ENCODE assay signal across 8 cellular contexts in genomic region chr6:27143020-27143388, GRCh38.
DNase-seq lines count a peak whose midpoint lies in the region; ATAC-seq and TF ChIP-seq lines count a peak whose summit lies in the region.
"Not testable (repeated sequence)": the region's sequence is repeated elsewhere in the genome, so short reads cannot be mapped to it uniquely, and the experiment has no call there.

No MANE protein-coding gene starts in this region.

- H3K27me3 ChIP-seq in BLaER1 treated with 17β-estradiol and CSF1 and Interleukin-3, amounts not matched to agents 10 nM and 100 nM; Karpas-422 (ENCODE audit: low read length); spleen (replicated peaks in 1 of 7): not testable (repeated sequence)

- H3K79me2 ChIP-seq in Karpas-422 (ENCODE audit: low read length) = peaks cover 19% of the 10 kb centered on the region

- POLR2A ChIA-PET in T-cell (lab: Charles Lee) = interaction anchor here (0.7 to 5.0 kb wide), 5 partner anchors 10 to 724 kb away, joined by 4 to 201 read pairs (median 14); a partner anchor contains a TSS
- POLR2A ChIA-PET in activated CD8-positive, alpha-beta T cell treated with anti-CD3 and anti-CD28 coated beads, Interleukin-2, amount 10 ng/mL, durations not matched to agents 7 days and 5 days (lab: Charles Lee) = interaction anchor here (0.7 to 16.1 kb wide), 10 partner anchors 13 to 1112 kb away, joined by 3 to 1009 read pairs (median 52); a partner anchor contains a TSS
- POLR2A ChIA-PET in activated naive CD8-positive, alpha-beta T cell treated with anti-CD3 and anti-CD28 coated beads, Interleukin-2, amount 10 ng/mL, durations not matched to agents 7 days and 5 days (lab: Charles Lee) = interaction anchor here (1.0 to 16.1 kb wide), 9 partner anchors 12 to 1118 kb away, joined by 3 to 888 read pairs (median 93); a partner anchor contains a TSS

- CTCF ChIA-PET in T-cell (lab: Charles Lee) = interaction anchor here (0.7 to 1.4 kb wide), 3 partner anchors 11 to 16 kb away, joined by 3 to 4 read pairs (median 3); a partner anchor contains a TSS
- CTCF ChIA-PET in activated CD8-positive, alpha-beta T cell treated with anti-CD3 and anti-CD28 coated beads, Interleukin-2, amount 10 ng/mL, durations not matched to agents 7 days and 5 days (lab: Charles Lee) = interaction anchor here (1.0 to 5.4 kb wide), 3 partner anchors 10 to 19 kb away, joined by 3 to 31 read pairs (median 15); a partner anchor contains a TSS

- H3K36me3 Mint-ChIP-seq in T-cell; activated naive CD8-positive, alpha-beta T cell treated with anti-CD3 and anti-CD28 coated beads, Interleukin-2, amount 10 ng/mL, durations not matched to agents 7 days and 5 days; mesothelial cell of epicardium: not testable (repeated sequence)
- peaks cover 36% of the 10 kb centered on the region for H3K36me3 Mint-ChIP-seq in activated CD8-positive, alpha-beta T cell treated with anti-CD3 and anti-CD28 coated beads, Interleukin-2, amount 10 ng/mL, durations not matched to agents 7 days and 5 days (ENCODE audit: low read depth)

- H3K4me2 ChIP-seq in BLaER1 treated with 17β-estradiol and CSF1 and Interleukin-3, amounts not matched to agents 10 nM and 100 nM = peak overlapping the region; percentile 82 to 100 (median 94)
- H3K4me2 ChIP-seq in Karpas-422 (ENCODE audit: low read depth, low read length, poor library complexity, severe bottlenecking) = peak overlapping the region; percentile 80

- peaks cover 49 to 57% (median 52%) of the 10 kb centered on the region in 3 donors for H3K4me1 Mint-ChIP-seq in T-cell
- H3K4me1 Mint-ChIP-seq in activated CD8-positive, alpha-beta T cell treated with anti-CD3 and anti-CD28 coated beads, Interleukin-2, amount 10 ng/mL, durations not matched to agents 7 days and 5 days (ENCODE audit: low read depth) = peaks cover 44% of the 10 kb centered on the region
- peaks cover 32% of the 10 kb centered on the region for H3K4me1 Mint-ChIP-seq in activated naive CD8-positive, alpha-beta T cell treated with anti-CD3 and anti-CD28 coated beads, Interleukin-2, amount 10 ng/mL, durations not matched to agents 7 days and 5 days
- H3K4me1 Mint-ChIP-seq in mesothelial cell of epicardium = peaks cover 44% of the 10 kb centered on the region

- not testable (repeated sequence) for H3K27me3 Mint-ChIP-seq in T-cell; activated CD8-positive, alpha-beta T cell treated with anti-CD3 and anti-CD28 coated beads, Interleukin-2, amount 10 ng/mL, durations not matched to agents 7 days and 5 days (ENCODE audit: low read depth); activated naive CD8-positive, alpha-beta T cell treated with anti-CD3 and anti-CD28 coated beads, Interleukin-2, amount 10 ng/mL, durations not matched to agents 7 days and 5 days; mesothelial cell of epicardium (ENCODE audit: low read depth)

- DNase-seq in GM12865 (ENCODE audit: low read depth); Karpas-422; T-cell; activated CD8-positive, alpha-beta T cell treated with anti-CD3 and anti-CD28 coated beads, Interleukin-2, amount 10 ng/mL, durations not matched to agents 7 days and 5 days; activated naive CD8-positive, alpha-beta T cell treated with anti-CD3 and anti-CD28 coated beads, Interleukin-2, amount 10 ng/mL, durations not matched to agents 7 days and 5 days; mesothelial cell of epicardium (ENCODE audit: low spot score in 2 of 2, unreplicated experiment in 2 of 2); spleen: not testable (repeated sequence)

- peaks cover 0 to 63% (median 17%) of the 10 kb centered on the region in 11 experiments; a peak in 11 of 22 replicates for H4K20me1 ChIP-seq in BLaER1 treated with 17β-estradiol and CSF1 and Interleukin-3, amounts not matched to agents 10 nM and 100 nM
- H4K20me1 ChIP-seq in Karpas-422 (ENCODE audit: insufficient read depth, low read depth, low read length) = not testable (repeated sequence)

- H3K27ac Mint-ChIP-seq in T-cell = peak overlapping the region; percentile 47 to 62
- H3K27ac Mint-ChIP-seq in activated CD8-positive, alpha-beta T cell treated with anti-CD3 and anti-CD28 coated beads, Interleukin-2, amount 10 ng/mL, durations not matched to agents 7 days and 5 days = peak overlapping the region; percentile 70
- peak overlapping the region; percentile 71 for H3K27ac Mint-ChIP-seq in activated naive CD8-positive, alpha-beta T cell treated with anti-CD3 and anti-CD28 coated beads, Interleukin-2, amount 10 ng/mL, durations not matched to agents 7 days and 5 days
- peak overlapping the region; percentile 57 for H3K27ac Mint-ChIP-seq in mesothelial cell of epicardium

- H3K4me1 ChIP-seq in BLaER1 treated with 17β-estradiol and CSF1 and Interleukin-3, amounts not matched to agents 10 nM and 100 nM = peaks cover 42 to 60% (median 52%) of the 10 kb centered on the region in 10 experiments
- H3K4me1 ChIP-seq in Karpas-422 (ENCODE audit: low read length) = peaks cover 70% of the 10 kb centered on the region
- H3K4me1 ChIP-seq in spleen = peaks cover 34 to 83% (median 66%) of the 10 kb centered on the region in 6 donors

- H3K4me3 Mint-ChIP-seq in T-cell, mesothelial cell of epicardium: not testable (repeated sequence)
- H3K4me3 Mint-ChIP-seq in activated CD8-positive, alpha-beta T cell treated with anti-CD3 and anti-CD28 coated beads, Interleukin-2, amount 10 ng/mL, durations not matched to agents 7 days and 5 days = peak overlapping the region; percentile 53
- H3K4me3 Mint-ChIP-seq in activated naive CD8-positive, alpha-beta T cell treated with anti-CD3 and anti-CD28 coated beads, Interleukin-2, amount 10 ng/mL, durations not matched to agents 7 days and 5 days = peak overlapping the region; percentile 36

- peak overlapping the region; percentile 12 to 83 (median 38); a peak in 14 of 20 replicates for H3K4me3 ChIP-seq in BLaER1 treated with 17β-estradiol and CSF1 and Interleukin-3, amounts not matched to agents 10 nM and 100 nM
- H3K4me3 ChIP-seq in GM12865 (ENCODE audit: low read depth, low read length) = peak overlapping the region; percentile 87
- H3K4me3 ChIP-seq in Karpas-422 (ENCODE audit: low read length) = not testable (repeated sequence)
- H3K4me3 ChIP-seq in spleen = peak overlapping the region in 1 of 8 donors; percentile 17

- H2AFZ ChIP-seq in Karpas-422 (ENCODE audit: low read length) = not testable (repeated sequence)

- H3K36me3 ChIP-seq in BLaER1 treated with 17β-estradiol and CSF1 and Interleukin-3, amounts not matched to agents 10 nM and 100 nM = peaks cover 0 to 24% (median 13%) of the 10 kb centered on the region in 11 experiments; a peak in 20 of 22 replicates
- not testable (repeated sequence) for H3K36me3 ChIP-seq in Karpas-422 (ENCODE audit: insufficient read depth, low read length)
- H3K36me3 ChIP-seq in spleen = peaks cover 0 to 18% (median 4%) of the 10 kb centered on the region in 6 donors

- not testable (repeated sequence) for TF ChIP-seq POLR2A in spleen (IDR thresholded peaks at IDR 0.05)

- not testable (repeated sequence) for H3K9me2 ChIP-seq in Karpas-422 (replicated peaks; ENCODE audit: insufficient read depth, low read length)

- H3K9me3 Mint-ChIP-seq in T-cell; activated CD8-positive, alpha-beta T cell treated with anti-CD3 and anti-CD28 coated beads, Interleukin-2, amount 10 ng/mL, durations not matched to agents 7 days and 5 days (ENCODE audit: insufficient read depth); activated naive CD8-positive, alpha-beta T cell treated with anti-CD3 and anti-CD28 coated beads, Interleukin-2, amount 10 ng/mL, durations not matched to agents 7 days and 5 days; mesothelial cell of epicardium: not testable (repeated sequence)

- H3K27ac ChIP-seq in BLaER1 treated with 17β-estradiol and CSF1 and Interleukin-3, amounts not matched to agents 10 nM and 100 nM = peak overlapping the region in 9 of 11 experiments; percentile 17 to 98 (median 94); a peak in 17 of 22 replicates
- peak overlapping the region; percentile 31; the same call in 1 of the 2 replicates for H3K27ac ChIP-seq in Karpas-422 (ENCODE audit: low read length)
- H3K27ac ChIP-seq in spleen = peak overlapping the region in 5 of 8 donors; percentile 3 to 97 (median 37)

- intact Hi-C loops in spleen (cut with DNase I; ENCODE audit: low total_unique reads) = not testable (repeated sequence)

- not testable (repeated sequence) for TF ChIP-seq CTCF in GM12865 (IDR thresholded peaks at IDR 0.05; ENCODE audit: insufficient read depth, low read depth, low read length, missing control alignments); mesothelial cell of epicardium (IDR thresholded peaks at IDR 0.05; ENCODE audit: unreplicated experiment); spleen (IDR thresholded peaks at IDR 0.05 in 8 of 11, conservative IDR thresholded peaks at IDR 0.05 in 3 of 11)

- not testable (repeated sequence) for H3K9me3 ChIP-seq in BLaER1 treated with 17β-estradiol and CSF1 and Interleukin-3, amounts not matched to agents 10 nM and 100 nM (replicated peaks in 1 of 11); Karpas-422 (ENCODE audit: low read length); spleen

- H3K9ac ChIP-seq in BLaER1 treated with 17β-estradiol and CSF1 and Interleukin-3, amounts not matched to agents 10 nM and 100 nM = peak overlapping the region; percentile 26 to 96 (median 90); a peak in 20 of 22 replicates
- H3K9ac ChIP-seq in Karpas-422 (ENCODE audit: low read length) = not testable (repeated sequence)

- ATAC-seq in T-cell (replicated peaks in 1 of 4); activated CD8-positive, alpha-beta T cell treated with anti-CD3 and anti-CD28 coated beads, Interleukin-2, amount 10 ng/mL, durations not matched to agents 7 days and 5 days; activated naive CD8-positive, alpha-beta T cell treated with anti-CD3 and anti-CD28 coated beads, Interleukin-2, amount 10 ng/mL, durations not matched to agents 7 days and 5 days (ENCODE audit: low read depth): not testable (repeated sequence)

- WGBS in spleen, 5 donors = 90 to 99% (median 95%) methylated on average over 4 of the region's 4 CpGs

Comparison
In these comparisons a context has a peak if more than half of its experiments do, and no peak if none do; other contexts are left out.
1. H3K27ac ChIP-seq: peak in every context shown above with its lines; median percentile 94 in BLaER1 treated with 17β-estradiol and CSF1 and Interleukin-3, amounts not matched to agents 10 nM and 100 nM; 37 in spleen; 31 in Karpas-422.